ENCODE assay signal across 6 cellular contexts in the genomic region with DNA sequence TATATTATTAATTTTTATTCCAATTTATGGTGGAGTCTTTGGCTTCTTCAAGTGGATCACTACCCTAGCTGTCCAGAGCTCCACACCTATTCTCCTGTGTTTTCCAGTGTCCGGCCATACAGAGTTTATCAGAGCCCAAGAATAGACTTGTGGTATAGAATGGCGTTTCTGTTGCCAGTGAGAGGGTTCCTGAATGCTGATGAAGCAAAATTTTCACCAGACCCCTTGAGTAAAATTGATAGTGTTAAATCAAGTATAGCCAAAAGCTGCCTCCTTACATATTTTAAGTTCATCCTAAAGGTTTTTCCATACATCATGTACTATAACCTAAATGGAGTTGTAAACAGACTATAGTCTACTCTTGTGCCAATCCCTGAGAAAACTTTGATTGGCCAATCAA.
"Had no signal": no experiment of that assay in that cellular context is flagged by ENCODE, and none has a peak within 500 bp of the region (broad histone marks: within the 10 kb centered on the region; RNA-seq: fewer than 3 reads in every experiment).

No MANE protein-coding gene starts in this region.

- FAIRE-seq: HTR-8/SVneo had no signal

- H3K4me2 ChIP-seq: KMS-11 had no signal

- H3K9ac ChIP-seq: KMS-11 had no signal

- H3K27ac ChIP-seq: HL-60, KMS-11 had no signal

- DNase-seq: Karpas-422, KBM-7, KG1 had no signal
